Comparison of ENCODE assay signal across 10 cellular contexts in genomic region chr15:89851665-89852341, GRCh38. TPM values are rescaled to one million over a fixed set of nuclear protein-coding genes. Genes with fewer than 3 reads are reported as not detected.
A peak's percentile ranks its signal among the peaks of the same experiment; 100 is the strongest.
DNase-seq lines count a peak whose midpoint lies in the region; ATAC-seq and TF ChIP-seq lines count a peak whose summit lies in the region.
"Had no signal": no experiment of that assay in that cellular context is flagged by ENCODE, and none has a peak within 500 bp of the region (broad histone marks: within the 10 kb centered on the region; RNA-seq: fewer than 3 reads in every experiment).

No MANE protein-coding gene starts in this region.

- ATAC-seq in GM21423 (IDR thresholded peaks at IDR 0.05; ENCODE audit: unreplicated experiment), result peak; percentile 78
- ATAC-seq in HG03520 (IDR thresholded peaks at IDR 0.05; ENCODE audit: unreplicated experiment), result peak; percentile 60

- no peaks in the 10 kb centered on the region for H3K79me2 ChIP-seq in ACC112 (ENCODE audit: control insufficient read depth, insufficient read depth, low read length, unreplicated experiment)

- H3K27me3 ChIP-seq in ACC112 (ENCODE audit: insufficient read depth, low read length), result no peaks in the 10 kb centered on the region
- H3K27me3 ChIP-seq in colonic mucosa, result no peaks in the 10 kb centered on the region
- H3K27me3 ChIP-seq in uterus, result no peaks in the 10 kb centered on the region

- no peak for TF ChIP-seq POLR2A in uterus (IDR thresholded peaks at IDR 0.05)

- DNase-seq in colonic mucosa (no peak), OCI-M1 (lab: John Stamatoyannopoulos, UW) (no peak), kidney glomerular epithelial cell (lab: John Stamatoyannopoulos, UW) (no peak), uterus (no peak), COLO668 (lab: John Stamatoyannopoulos, UW; ENCODE audit: unreplicated experiment) (no peak)
- DNase-seq: foreskin melanocyte, NCI-H226 had no signal

- H3K4me3 ChIP-seq in ACC112 (ENCODE audit: low read depth, low read length) (no peak overlapping the region), colonic mucosa (no peak overlapping the region), uterus (no peak overlapping the region)

- peak overlapping the region in 1 of 2 donors; percentile 23 for H3K9ac ChIP-seq in colonic mucosa (ENCODE audit: low read depth in 2 of 2, low read length in 2 of 2)

- H3K27ac ChIP-seq in ACC112 (ENCODE audit: low read depth, low read length) (peak overlapping the region; percentile 25), colonic mucosa (peak overlapping the region; percentile 84), uterus (no peak overlapping the region)

- peaks cover 8% of the 10 kb centered on the region; the same call in 1 of the 2 replicates for H3K36me3 ChIP-seq in ACC112 (ENCODE audit: insufficient read depth, low read length)
- H3K36me3 ChIP-seq in colonic mucosa, result no peaks in the 10 kb centered on the region
- H3K36me3 ChIP-seq in uterus, result no peaks in the 10 kb centered on the region

- H2AFZ ChIP-seq in ACC112 (ENCODE audit: low read length, unreplicated experiment), result no peak overlapping the region

- peaks cover 26% of the 10 kb centered on the region for H3K4me1 ChIP-seq in ACC112 (ENCODE audit: control insufficient read depth, insufficient read depth, low read length, unreplicated experiment)
- H3K4me1 ChIP-seq in colonic mucosa, result no peaks in the 10 kb centered on the region
- H3K4me1 ChIP-seq in uterus, result no peaks in the 10 kb centered on the region

- TF ChIP-seq CTCF in colonic mucosa (IDR thresholded peaks at IDR 0.05) (no peak), uterus (IDR thresholded peaks at IDR 0.05) (no peak)

- H3K9me3 ChIP-seq in colonic mucosa, result no peaks in the 10 kb centered on the region
- no peaks in the 10 kb centered on the region for H3K9me3 ChIP-seq in uterus

- intact Hi-C loops in colonic mucosa (cut with DNase I), result no loop called here
- intact Hi-C loops in uterus (cut with DNase I; ENCODE audit: low total_unique reads), result no loop called here

RNA-seq across cellular contexts. Expression of gene ANPEP, which starts 37.2 kb away (rescaled TPM):
- total RNA-seq in colonic mucosa, result 100 to 1,000 TPM; 216 to 567 TPM
- 1 to 10 TPM in 3 of 4 donors, under 1 TPM in 1; 0.88 to 5.9 (median 2.2) TPM for total RNA-seq in uterus

RNA-seq across cellular contexts. Expression of gene AP3S2, which starts 42.0 kb away (rescaled TPM):
- total RNA-seq in colonic mucosa, result 10 to 100 TPM; 44.5 to 48.6 TPM
- 10 to 100 TPM; 17.4 to 70.6 (median 35.9) TPM for total RNA-seq in uterus

Comparison
In these comparisons a context has a peak if more than half of its experiments do, and no peak if none do; other contexts are left out.
1. H3K27ac ChIP-seq: peak in ACC112 (single experiment) and colonic mucosa (single experiment); none in uterus (0 of 2).
2. RNA of gene ANPEP, which starts 37.2 kb away (total RNA-seq): 216 to 567 TPM in colonic mucosa; 0.88 to 5.9 TPM in uterus; every median in the first group is over 10 times any median in the second.